Comparison of ENCODE assay signal across 8 cellular contexts in the genomic region with DNA sequence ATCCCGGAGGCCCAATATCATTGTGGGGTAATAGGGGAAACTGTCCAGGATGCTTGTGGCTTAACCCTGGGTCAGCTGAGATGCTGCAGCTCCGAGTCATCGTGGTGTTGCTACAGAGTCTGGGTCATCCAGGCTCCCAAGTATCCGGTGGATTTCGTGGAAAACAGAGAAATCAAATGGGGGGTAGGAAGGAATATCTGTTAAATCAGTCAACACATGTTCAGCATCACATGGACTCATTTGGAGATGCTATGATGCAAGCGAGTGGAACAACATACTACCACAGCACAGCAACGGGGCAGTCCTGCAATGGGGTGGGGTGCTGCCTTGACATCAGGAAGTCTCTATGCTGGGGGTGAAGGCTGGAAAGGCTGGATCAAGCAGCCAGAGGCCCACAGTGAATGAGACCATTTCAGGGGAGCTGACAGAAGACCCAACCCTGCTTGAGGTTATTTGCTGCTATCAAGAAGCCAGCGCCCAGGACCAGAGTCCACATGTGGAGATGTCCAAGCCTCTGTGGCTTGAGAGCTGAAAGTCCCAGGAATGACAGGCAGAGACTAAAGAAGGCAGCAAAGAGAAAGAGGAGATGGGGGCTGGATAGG. TPM values are rescaled to one million over a fixed set of nuclear protein-coding genes. Genes with fewer than 3 reads are reported as not detected.
DNase-seq lines count a peak whose midpoint lies in the region; ATAC-seq, FAIRE-seq and TF ChIP-seq lines count a peak whose summit lies in the region.

No MANE protein-coding gene starts in this region.

- H3K4me1 ChIP-seq in GM12878 (ENCODE audit: control insufficient read depth, insufficient read depth, low read length) = peaks cover 53% of the 10 kb centered on the region
- peaks cover 50% of the 10 kb centered on the region for H3K4me1 ChIP-seq in MM.1S (ENCODE audit: low read length)

- RAD21 ChIA-PET in GM12878 (lab: Charles Lee; ENCODE audit: unreplicated experiment) = no interaction called here

- H4K20me1 ChIP-seq in GM12878 (ENCODE audit: control insufficient read depth, insufficient read depth) = no peaks in the 10 kb centered on the region
- H4K20me1 ChIP-seq in MM.1S (ENCODE audit: insufficient read depth, low read length) = no peaks in the 10 kb centered on the region

- TF ChIP-seq CTCF in BJ (IDR thresholded peaks at IDR 0.05; ENCODE audit: insufficient read depth, low read depth, low read length) = no peak
- no peak for TF ChIP-seq CTCF in GM12878 (IDR thresholded peaks at IDR 0.05 in 2 of 3, conservative IDR thresholded peaks at IDR 0.05 in 1 of 3; ENCODE audit: control insufficient read depth in 2 of 3, extremely low read depth in 1 of 3, insufficient read depth in 1 of 3, low read depth in 3 of 3, low read length in 3 of 3)
- TF ChIP-seq CTCF in MM.1S (IDR thresholded peaks at IDR 0.05; ENCODE audit: low read length) = no peak
- TF ChIP-seq CTCF in D721Med (IDR thresholded peaks at IDR 0.05; ENCODE audit: insufficient read depth, missing control alignments) = no peak

- H3K4me3 ChIP-seq in BJ (ENCODE audit: low read depth, low read length) = no peak overlapping the region
- no peak overlapping the region for H3K4me3 ChIP-seq in GM12878
- no peak overlapping the region for H3K4me3 ChIP-seq in MM.1S (ENCODE audit: low read length)

- SMC1A ChIA-PET in GM12878 (lab: Charles Lee; ENCODE audit: uncharacterized antibody, unreplicated experiment) = interaction anchor here (5.0 to 11.6 kb wide), 2 partner anchors 10 to 13 kb away, joined by 40 to 118 read pairs; no protein-coding TSS in a partner anchor

- in situ Hi-C loops in GM12878 (cut with MboI) = no loop called here

- FAIRE-seq in GM12878 (lab: Jason Lieb, UNC) = no peak
- no peak for FAIRE-seq in D721Med (lab: Jason Lieb, UNC)

- intact Hi-C loops in GM12878 (cut with micrococcal nuclease; ENCODE audit: unreplicated experiment) = no loop called here

- peaks cover 10% of the 10 kb centered on the region for H3K36me3 ChIP-seq in BJ (ENCODE audit: control insufficient read depth, insufficient read depth, low read length)
- no peaks in the 10 kb centered on the region; a peak in 1 of 4 replicates for H3K36me3 ChIP-seq in GM12878 (ENCODE audit: control insufficient read depth in 2 of 2, insufficient read depth in 2 of 2, low read length in 1 of 2)
- H3K36me3 ChIP-seq in MM.1S (replicated peaks; ENCODE audit: insufficient read depth, low read length) = 0 out of 2 replicates have a peak, but pooled peaks cover 3% of the 10 kb centered on the region

- POLR2A ChIA-PET in BJ (lab: Charles Lee) (no interaction called here), GM12878 (lab: Charles Lee) (interaction anchor here (1.1 to 3.4 kb wide), 2 partner anchors 13 to 23 kb away, joined by 5 to 27 read pairs; partner anchors contain the start of gene VDR)

- WGBS in GM12878 (ENCODE audit: insufficient coverage, insufficient replicate concordance, low lambda C conversion rate, missing lambda C conversion rate) = 57% methylated on average over 8 of the region's 8 CpGs

- H3K9ac ChIP-seq in GM12878 (ENCODE audit: control insufficient read depth, insufficient read depth, low read length) (no peak overlapping the region), MM.1S (ENCODE audit: low read length) (no peak overlapping the region)

- H3K9me3 ChIP-seq in GM12878 (replicated peaks; ENCODE audit: control insufficient read depth, insufficient read depth, low read length) (no peaks in the 10 kb centered on the region), MM.1S (replicated peaks; ENCODE audit: insufficient read depth, low read length) (no peaks in the 10 kb centered on the region)

- no peak for TF ChIP-seq POLR2A in GM12878 (IDR thresholded peaks at IDR 0.05; ENCODE audit: low read depth, low read length)

- H3K27ac ChIP-seq in GM12878 (ENCODE audit: control insufficient read depth, insufficient read depth) (no peak overlapping the region), MM.1S (ENCODE audit: low read length) (no peak overlapping the region)

- TF ChIP-seq RAD21 in GM12878 (IDR thresholded peaks at IDR 0.05; ENCODE audit: insufficient read depth, low read depth, low read length) = no peak

- H3K4me2 ChIP-seq in GM12878 (ENCODE audit: control insufficient read depth, insufficient read depth) (peak overlapping the region; percentile 94), MM.1S (ENCODE audit: low read depth, low read length) (no peak overlapping the region)

- peaks cover 4% of the 10 kb centered on the region; the same call in 1 of the 2 replicates for H3F3A ChIP-seq in MM.1S (ENCODE audit: insufficient read depth, low read length)

- H2AFZ ChIP-seq in GM12878 (ENCODE audit: control insufficient read depth, low read depth, low read length) (no peak overlapping the region; the same call in 1 of the 2 replicates), MM.1S (ENCODE audit: low read length) (no peak overlapping the region)

- ATAC-seq in GM12878 = no peak
- ATAC-seq in HG02623 (IDR thresholded peaks at IDR 0.05; ENCODE audit: unreplicated experiment) = no peak

- DNase-seq in BJ (ENCODE audit: low read depth) = peak; percentile 99
- peak; percentile 89 for DNase-seq in HT1080 (ENCODE audit: low read depth)
- no peak for DNase-seq in GM12878 (ENCODE audit: low read depth, low spot score)
- DNase-seq in myocyte (ENCODE audit: low read depth) = peak; percentile 79
- DNase-seq in MM.1S = no peak
- DNase-seq in D721Med (ENCODE audit: insufficient read length, low spot score) = no peak
- DNase-seq in NCI-H82 (lab: John Stamatoyannopoulos, UW) = no peak

- no peaks in the 10 kb centered on the region for H3K27me3 ChIP-seq in BJ (ENCODE audit: control insufficient read depth, insufficient read depth, low read length)
- no peaks in the 10 kb centered on the region for H3K27me3 ChIP-seq in GM12878 (replicated peaks in 1 of 2; ENCODE audit: control insufficient read depth in 2 of 2, insufficient read depth in 2 of 2, low read length in 1 of 2)
- H3K27me3 ChIP-seq in MM.1S (replicated peaks; ENCODE audit: insufficient read depth, low read length) = no peaks in the 10 kb centered on the region

- no peaks in the 10 kb centered on the region for H3K9me2 ChIP-seq in MM.1S (replicated peaks; ENCODE audit: insufficient read depth, low read length)

- no TSS peak for BruUV-seq in GM12878 (replicated peaks; lab: Mats Ljungman, UMichigan)

- CTCF ChIA-PET in BJ (lab: Yijun Ruan, JAX) = interaction anchor here (2.6 kb wide), 1 partner anchor 67 kb away, joined by 11 read pairs; no protein-coding TSS in a partner anchor
- CTCF ChIA-PET in GM12878 (lab: Yijun Ruan, JAX) = interaction anchor here (2.0 to 13.0 kb wide), 3 partner anchors 15 to 140 kb away, joined by 5 to 94 read pairs (median 12); partner anchors contain the start of gene VDR

- no peak for TF ChIP-seq EP300 in GM12878 (IDR thresholded peaks at IDR 0.05; ENCODE audit: borderline replicate concordance in 1 of 2, control insufficient read depth in 1 of 2, low read depth in 2 of 2, low read length in 2 of 2)

- H3K79me2 ChIP-seq in GM12878 (ENCODE audit: control insufficient read depth, insufficient read depth, low read length) (no peaks in the 10 kb centered on the region), MM.1S (ENCODE audit: low read length) (peaks cover 87% of the 10 kb centered on the region)

TF ChIP-seq in GM12878, 131 proteins besides CTCF, POLR2A, EP300 and RAD21:
- no peak for TF ChIP-seq NFIC (IDR thresholded peaks at IDR 0.05; ENCODE audit: low read depth, low read length)
- TF ChIP-seq MEF2A (IDR thresholded peaks at IDR 0.05; ENCODE audit: insufficient read depth, low read depth, low read length) = no peak
- TF ChIP-seq PAX5 (IDR thresholded peaks at IDR 0.05; ENCODE audit: borderline replicate concordance, low read depth, low read length) = no peak
- TF ChIP-seq FOS (IDR thresholded peaks at IDR 0.05; ENCODE audit: borderline replicate concordance, extremely low read depth, insufficient read length) = no peak
- no peak for TF ChIP-seq STAT1 (conservative IDR thresholded peaks at IDR 0.05)
- TF ChIP-seq CHD4 (IDR thresholded peaks at IDR 0.05) = no peak
- no peak for TF ChIP-seq CHD2 (IDR thresholded peaks at IDR 0.05; ENCODE audit: borderline replicate concordance, low read depth, low read length)
- TF ChIP-seq HDAC6 (IDR thresholded peaks at IDR 0.05; ENCODE audit: unreplicated experiment) = no peak
- no peak for TF ChIP-seq IRF3 (IDR thresholded peaks at IDR 0.05)
- no peak for TF ChIP-seq SPI1 (IDR thresholded peaks at IDR 0.05; ENCODE audit: borderline replicate concordance, insufficient read depth, low read depth, low read length)
TF ChIP-seq in GM12878: peak in this region for 0.

RNA-seq across cellular contexts. Expression of gene VDR, which starts 22.9 kb away (rescaled TPM):
- 23.3 and 40.5 TPM in 2 replicates for polyA plus RNA-seq in BJ (2011; rRNA removed)
- polyA minus RNA-seq in BJ (2011; rRNA and poly(A)+ RNA removed) = 21.3 and 33.2 TPM in 2 replicates
- total RNA-seq in HT1080 (2014; rRNA removed; shearing (Covaris generic)) = 3.6 and 6.1 TPM in 2 replicates
- 6.8 and 9.9 TPM in 2 replicates for polyA plus RNA-seq in HT1080 (2015; cell fraction: cytosol; rRNA removed)
- 9.9 and 12.7 TPM in 2 replicates for polyA plus RNA-seq in HT1080 (2015; cell fraction: nucleus; rRNA removed)
- 5.2 and 6.8 TPM in 2 replicates for total RNA-seq in GM12878 (2013; cell fraction: nucleolus; rRNA removed)
- total RNA-seq in GM12878 (2014; rRNA removed) = 2.0 and 2.9 TPM in 2 replicates
- 1.7 TPM in 2 replicates for total RNA-seq in GM12878 (2014; rRNA removed; fragmentation: Illumina TruSeq; extraction: Trizol)
- total RNA-seq in GM12878 (2021) = 3.0 and 3.8 TPM in 2 replicates
- 4.1 TPM for polyA plus RNA-seq in GM12878 (2011; ENCODE audit: low read depth)
- 3.0 and 7.9 TPM in 2 replicates for polyA plus RNA-seq in GM12878 (2011; rRNA removed)
- polyA plus RNA-seq in GM12878 (2011; cell fraction: cytosol; rRNA removed) = 7.6 and 7.7 TPM in 2 replicates
- polyA plus RNA-seq in GM12878 (2011; cell fraction: nucleus; rRNA removed) = 4.9 and 10.2 TPM in 2 replicates
- polyA plus RNA-seq in GM12878 (2012) = 5.7 and 6.8 TPM in 2 replicates
- polyA plus RNA-seq in GM12878 (2014; fragmentation: Illumina TruSeq; extraction: Trizol) = 4.2 and 5.0 TPM in 2 replicates
- polyA plus RNA-seq in GM12878 (2014; fragmentation: Nextera tagmentation; extraction: Ambion mirVana) = under 1 TPM; 0.27 to 0.75 TPM
- 2.9 and 3.1 TPM in 2 replicates for polyA plus RNA-seq in GM12878 (2014; rRNA removed)
- 1 to 10 TPM; 2.7 to 3.5 TPM for polyA plus RNA-seq in GM12878 (2016; fragmentation: Nextera tagmentation; extraction: Ambion mirVana)
- polyA minus RNA-seq in GM12878 (2011; rRNA and poly(A)+ RNA removed) = 10.7 and 17.9 TPM in 2 replicates
- polyA minus RNA-seq in GM12878 (2011; cell fraction: cytosol; rRNA and poly(A)+ RNA removed) = 4.1 TPM in 2 replicates
- 3.5 and 6.7 TPM in 2 replicates for polyA minus RNA-seq in GM12878 (2011; cell fraction: nucleus; rRNA and poly(A)+ RNA removed)
- total RNA-seq in myocyte = 17.6 and 22.1 TPM in 2 replicates
- 71.5 TPM for polyA plus RNA-seq in myocyte (2012)

Comparison
In these comparisons a context has a peak if more than half of its experiments do, and no peak if none do; other contexts are left out.
1. DNase-seq: peak in BJ (single experiment), HT1080 (single experiment) and myocyte (single experiment); none in GM12878 (single experiment), MM.1S (single experiment), D721Med (single experiment) and NCI-H82 (single experiment).